In the genomic region with DNA sequence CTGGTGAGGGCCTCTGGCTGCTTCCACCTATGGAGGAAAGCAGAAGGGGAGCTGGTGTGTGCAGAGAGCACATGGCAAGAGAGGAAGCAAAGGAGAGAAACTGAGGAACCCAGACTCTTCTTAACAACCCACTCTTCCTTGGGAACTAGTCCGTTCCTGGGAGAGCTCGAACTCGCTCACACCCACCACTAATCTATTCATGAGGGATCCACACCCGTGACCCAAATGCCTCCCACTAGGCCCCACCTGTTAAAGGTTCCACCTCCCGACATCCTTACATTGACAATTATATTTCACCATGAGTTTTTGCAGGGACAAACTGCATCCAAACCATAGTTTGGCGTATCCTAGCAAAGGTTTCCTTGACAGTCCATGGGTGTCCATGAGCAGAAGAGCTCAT, we compare ENCODE assay signal across 28 cellular contexts.
"Had no signal": no experiment of that assay in that cellular context is flagged by ENCODE, and none has a peak within 500 bp of the region (broad histone marks: within the 10 kb centered on the region; RNA-seq: fewer than 3 reads in every experiment).

No MANE protein-coding gene starts in this region.

- H3K4me1 ChIP-seq: stomach, suprapubic skin, testis, thyroid gland, tibial artery, tibial nerve, transverse colon, upper lobe of left lung, upper lobe of right lung, uterus, vagina had no signal

- H3K36me3 Mint-ChIP-seq: stimulated activated effector memory CD8-positive, alpha-beta T cell treated with anti-CD3 and anti-CD28 coated beads, Interleukin-12 subunit alpha, Interleukin-12 subunit beta, amount 100 ng/mL, for 72 hours; stimulated activated memory B cell treated with anti-CD40 and anti-IgM and Interleukin-4, amounts not matched to agents 10 μg/mL and 1 μg/mL and 100 μg/mL, for 72 hours; stimulated activated naive B cell treated with anti-CD40 and anti-IgM and Interleukin-4, amounts not matched to agents 10 μg/mL and 1 μg/mL and 100 μg/mL, for 72 hours; type B pancreatic cell had no signal

- H3K9me3 Mint-ChIP-seq: stimulated activated effector memory CD8-positive, alpha-beta T cell treated with anti-CD3 and anti-CD28 coated beads, Interleukin-12 subunit alpha, Interleukin-12 subunit beta, amount 100 ng/mL, for 72 hours; stimulated activated memory B cell treated with anti-CD40 and anti-IgM and Interleukin-4, amounts not matched to agents 10 μg/mL and 1 μg/mL and 100 μg/mL, for 72 hours; stimulated activated naive CD8-positive, alpha-beta T cell treated with anti-CD3 and anti-CD28 coated beads, Interleukin-15, amount 100 ng/mL, for 72 hours; stimulated activated naive CD8-positive, alpha-beta T cell treated with anti-CD3 and anti-CD28 coated beads, Interleukin-15, Interleukin-2, amounts not matched to agents 100 ng/mL and 50 ng/mL, for 24 hours; type B pancreatic cell had no signal

- H3K27me3 Mint-ChIP-seq: stimulated activated memory B cell treated with anti-CD40 and anti-IgM and Interleukin-4, amounts not matched to agents 10 μg/mL and 1 μg/mL and 100 μg/mL, for 72 hours; stimulated activated naive B cell treated with anti-CD40 and anti-IgM and Interleukin-4, amounts not matched to agents 10 μg/mL and 1 μg/mL and 100 μg/mL, for 72 hours; stimulated activated naive CD8-positive, alpha-beta T cell treated with anti-CD3 and anti-CD28 coated beads, Interleukin-15, amount 100 ng/mL, for 72 hours; stimulated activated naive CD8-positive, alpha-beta T cell treated with anti-CD3 and anti-CD28 coated beads, Interleukin-15, Interleukin-2, amounts not matched to agents 100 ng/mL and 50 ng/mL, for 24 hours had no signal

- H3K9me3 ChIP-seq: stomach, suprapubic skin, testis, thoracic aorta, thyroid gland, tibial artery, tibial nerve, transverse colon, upper lobe of left lung, upper lobe of right lung, uterus, vagina had no signal

- H3K36me3 ChIP-seq: thyroid gland, tibial nerve, transverse colon, uterus, vagina had no signal

- H3K27me3 ChIP-seq: stomach, suprapubic skin, testis, thyroid gland, tibial artery, tibial nerve, transverse colon, upper lobe of left lung, upper lobe of right lung, uterus, vagina had no signal

- DNase-seq: stimulated activated CD4-positive, alpha-beta T cell treated with anti-CD3 and anti-CD28 coated beads, Interleukin-2, amount 100 ng/mL, for 48 hours; stimulated activated CD4-positive, alpha-beta T cell treated with anti-CD3 and anti-CD28 coated beads, Interleukin-4, amount 100 ng/mL, for 1 hour; stimulated activated CD4-positive, alpha-beta T cell treated with anti-CD3 and anti-CD28 coated beads, Interleukin-4, amount 100 ng/mL, for 24 hours; stimulated activated CD4-positive, alpha-beta T cell treated with anti-CD3 and anti-CD28 coated beads, Interleukin-4, amount 100 ng/mL, for 4 hours; stimulated activated CD8-positive, alpha-beta memory T cell treated with anti-CD3 and anti-CD28 coated beads, Interleukin-4, amount 100 ng/mL, for 48 hours; stimulated activated naive B cell treated with anti-CD40 and anti-IgM and Interleukin-4, amounts not matched to agents 10 μg/mL and 1 μg/mL and 100 μg/mL, for 72 hours; stimulated activated naive CD4-positive, alpha-beta T cell; stimulated activated naive CD4-positive, alpha-beta T cell treated with Interleukin-2 at 50 U/mL for 16 hours; stimulated activated naive CD8-positive, alpha-beta T cell treated with anti-CD3 and anti-CD28 coated beads, Interleukin-15, amount 100 ng/mL, for 72 hours; stimulated activated naive CD8-positive, alpha-beta T cell treated with anti-CD3 and anti-CD28 coated beads, Interleukin-15, Interleukin-2, amounts not matched to agents 100 U/mL and 50 U/mL, for 24 hours; stomach; substantia nigra; testis; thyroid gland; tibial artery; transverse colon; trophoblast cell; upper lobe of left lung; upper lobe of right lung; uterus had no signal

- H3K27ac Mint-ChIP-seq: stimulated activated effector memory CD8-positive, alpha-beta T cell treated with anti-CD3 and anti-CD28 coated beads, Interleukin-12 subunit alpha, Interleukin-12 subunit beta, amount 100 ng/mL, for 72 hours; stimulated activated memory B cell treated with anti-CD40 and anti-IgM and Interleukin-4, amounts not matched to agents 10 μg/mL and 1 μg/mL and 100 μg/mL, for 72 hours; stimulated activated naive B cell treated with anti-CD40 and anti-IgM and Interleukin-4, amounts not matched to agents 10 μg/mL and 1 μg/mL and 100 μg/mL, for 72 hours; stimulated activated naive CD8-positive, alpha-beta T cell treated with anti-CD3 and anti-CD28 coated beads, Interleukin-15, Interleukin-2, amounts not matched to agents 100 ng/mL and 50 ng/mL, for 24 hours; type B pancreatic cell had no signal

- H3K4me3 ChIP-seq: stomach, suprapubic skin, testis, thoracic aorta, thyroid gland, tibial artery, tibial nerve, transverse colon, upper lobe of left lung, upper lobe of right lung, uterus, vagina had no signal

- H3K4me3 Mint-ChIP-seq: stimulated activated effector memory CD8-positive, alpha-beta T cell treated with anti-CD3 and anti-CD28 coated beads, Interleukin-12 subunit alpha, Interleukin-12 subunit beta, amount 100 ng/mL, for 72 hours; stimulated activated memory B cell treated with anti-CD40 and anti-IgM and Interleukin-4, amounts not matched to agents 10 μg/mL and 1 μg/mL and 100 μg/mL, for 72 hours; stimulated activated naive B cell treated with anti-CD40 and anti-IgM and Interleukin-4, amounts not matched to agents 10 μg/mL and 1 μg/mL and 100 μg/mL, for 72 hours; stimulated activated naive CD8-positive, alpha-beta T cell treated with anti-CD3 and anti-CD28 coated beads, Interleukin-15, amount 100 ng/mL, for 72 hours; stimulated activated naive CD8-positive, alpha-beta T cell treated with anti-CD3 and anti-CD28 coated beads, Interleukin-15, Interleukin-2, amounts not matched to agents 100 ng/mL and 50 ng/mL, for 24 hours; type B pancreatic cell had no signal

- H3K27ac ChIP-seq: stomach, suprapubic skin, testis, thyroid gland, tibial artery, tibial nerve, transverse colon, upper lobe of left lung, upper lobe of right lung, uterus, vagina had no signal

- H3K4me1 Mint-ChIP-seq: stimulated activated effector memory CD8-positive, alpha-beta T cell treated with anti-CD3 and anti-CD28 coated beads, Interleukin-12 subunit alpha, Interleukin-12 subunit beta, amount 100 ng/mL, for 72 hours; stimulated activated memory B cell treated with anti-CD40 and anti-IgM and Interleukin-4, amounts not matched to agents 10 μg/mL and 1 μg/mL and 100 μg/mL, for 72 hours; stimulated activated naive CD8-positive, alpha-beta T cell treated with anti-CD3 and anti-CD28 coated beads, Interleukin-15, amount 100 ng/mL, for 72 hours had no signal
